ENCODE assay signal across 8 cellular contexts in the genomic region with DNA sequence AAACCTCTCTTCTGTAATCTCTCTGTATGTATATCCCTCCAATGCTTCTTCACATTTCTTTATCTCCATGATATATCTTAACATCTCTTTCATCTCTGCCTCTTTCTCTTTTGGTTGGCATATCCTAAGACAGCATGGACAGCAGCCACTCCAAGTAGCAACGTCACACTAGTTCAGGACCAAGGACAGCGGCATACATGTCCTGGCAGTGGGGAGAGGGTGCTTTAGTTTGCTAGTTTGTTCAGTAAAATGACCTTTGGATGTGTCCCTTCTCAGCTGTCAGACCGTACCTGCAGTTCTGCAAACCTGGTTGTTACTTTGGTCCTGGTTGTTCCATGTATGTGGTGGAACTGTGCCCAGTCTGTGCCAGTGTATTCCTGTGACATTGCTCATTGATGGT.
DNase-seq lines count a peak whose midpoint lies in the region; ATAC-seq and TF ChIP-seq lines count a peak whose summit lies in the region.

No MANE protein-coding gene starts in this region.

- H3K27ac ChIP-seq in AG04450 (ENCODE audit: low read depth, low read length) (no peak overlapping the region), HCT116 (ENCODE audit: low read depth, low read length) (no peak overlapping the region), upper lobe of left lung (no peak overlapping the region)

- TF ChIP-seq POLR2A in HCT116 (IDR thresholded peaks at IDR 0.05; ENCODE audit: borderline replicate concordance, extremely low read depth, insufficient read depth, insufficient read length) (no peak), upper lobe of left lung (IDR thresholded peaks at IDR 0.05) (no peak)

- peaks cover 1% of the 10 kb centered on the region for H3K27me3 Mint-ChIP-seq in WTC11 (ENCODE audit: low read depth)

- no TSS peak for BruUV-seq in HCT116 (replicated peaks; lab: Mats Ljungman, UMichigan)

- H4K20me1 ChIP-seq in HCT116 (ENCODE audit: insufficient read depth): no peaks in the 10 kb centered on the region

- no peak overlapping the region for H3K9ac ChIP-seq in HCT116 (ENCODE audit: low read length)

- H3K79me2 ChIP-seq in HCT116 (ENCODE audit: insufficient read depth, low read length): no peaks in the 10 kb centered on the region

- no peaks in the 10 kb centered on the region for H3K36me3 Mint-ChIP-seq in WTC11

- no peak overlapping the region for H3K4me2 ChIP-seq in HCT116 (ENCODE audit: low read length)

- TF ChIP-seq RAD21 in HCT116 (IDR thresholded peaks at IDR 0.05; ENCODE audit: low read depth): no peak

- CTCF ChIA-PET in AG04450 (lab: Charles Lee): no interaction called here
- CTCF ChIA-PET in HCT116 (lab: Charles Lee): no interaction called here
- CTCF ChIA-PET in WTC11 (lab: Charles Lee): no interaction called here

- H3K27me3 ChIP-seq in AG04450 (ENCODE audit: control insufficient read depth, insufficient read depth, low read length) (peaks cover 5% of the 10 kb centered on the region), HCT116 (ENCODE audit: insufficient read depth, low read length) (peaks cover 64% of the 10 kb centered on the region), upper lobe of left lung (no peaks in the 10 kb centered on the region)

- H2AFZ ChIP-seq in HCT116 (ENCODE audit: low read depth, low read length, poor library complexity, severe bottlenecking): no peak overlapping the region

- POLR2A ChIA-PET in AG04450 (lab: Yijun Ruan, JAX): no interaction called here
- POLR2A ChIA-PET in HCT116 (lab: Charles Lee): no interaction called here
- POLR2A ChIA-PET in WTC11 (lab: Charles Lee): no interaction called here

- WGBS in upper lobe of left lung, 2 donors: 9 to 11% methylated on average over 3 of the region's 3 CpGs

- H3K4me3 Mint-ChIP-seq in WTC11: no peak overlapping the region

- H3K9me3 ChIP-seq in AG04450 (ENCODE audit: control insufficient read depth, insufficient read depth, low read length) (no peaks in the 10 kb centered on the region), HCT116 (ENCODE audit: control insufficient read depth in 1 of 2, insufficient read depth in 1 of 2, low read depth in 1 of 2, low read length in 2 of 2) (no peaks in the 10 kb centered on the region), upper lobe of left lung (no peaks in the 10 kb centered on the region)

- H3K9me3 Mint-ChIP-seq in WTC11: no peaks in the 10 kb centered on the region

- no peaks in the 10 kb centered on the region for H3K36me3 ChIP-seq in HCT116 (ENCODE audit: control insufficient read depth in 1 of 2, insufficient read depth in 2 of 2, low read length in 2 of 2)
- no peaks in the 10 kb centered on the region for H3K36me3 ChIP-seq in upper lobe of left lung

- RAD21 ChIA-PET in HCT116 (lab: Charles Lee; ENCODE audit: low non-redundant PET in 1 of 2, low total read pairs in 2 of 2, uncharacterized antibody in 2 of 2, unreplicated experiment in 2 of 2): no interaction called here

- no peak for TF ChIP-seq EP300 in upper lobe of left lung (IDR thresholded peaks at IDR 0.05)

- H3K4me1 ChIP-seq in HCT116 (ENCODE audit: control insufficient read depth in 1 of 2, insufficient read depth in 2 of 2, low read length in 2 of 2) (no peaks in the 10 kb centered on the region), upper lobe of left lung (no peaks in the 10 kb centered on the region)

- H3K9me2 ChIP-seq in HCT116 (ENCODE audit: insufficient read depth): no peaks in the 10 kb centered on the region

- H3K4me1 Mint-ChIP-seq in WTC11: peaks cover 19% of the 10 kb centered on the region

- DNase-seq in AG04450 (ENCODE audit: low read depth, low spot score): peak; percentile 44
- DNase-seq in HCT116 (ENCODE audit: low read depth, low spot score): peak; percentile 3
- peak; percentile 73 for DNase-seq in WTC11 (ENCODE audit: low spot score)
- peak; percentile 16 for DNase-seq in hepatic stellate cell (ENCODE audit: low spot score)
- peak in 1 of 2 donors; percentile 44 for DNase-seq in upper lobe of left lung
- DNase-seq in cerebellar nuclear complex (lab: John Stamatoyannopoulos, UW): no peak
- no peak for DNase-seq in NCI-H2107 treated with DMSO at 0.1 percent for 48 hours (lab: John Stamatoyannopoulos, UW; ENCODE audit: unreplicated experiment)

- no peak for TF ChIP-seq CTCF in AG04450 (IDR thresholded peaks at IDR 0.05; ENCODE audit: low read depth, low read length)
- TF ChIP-seq CTCF in HCT116 (IDR thresholded peaks at IDR 0.05 in 2 of 3, conservative IDR thresholded peaks at IDR 0.05 in 1 of 3; ENCODE audit: borderline replicate concordance in 1 of 3, insufficient read depth in 1 of 3, low read depth in 2 of 3, low read length in 2 of 3): no peak
- TF ChIP-seq CTCF in WTC11 (IDR thresholded peaks at IDR 0.05): no peak
- no peak for TF ChIP-seq CTCF in upper lobe of left lung (IDR thresholded peaks at IDR 0.05)

- H3K4me3 ChIP-seq in AG04450 (ENCODE audit: low read depth, low read length) (no peak overlapping the region), HCT116 (replicated peaks in 1 of 2; ENCODE audit: low read depth in 1 of 2, low read length in 2 of 2) (no peak overlapping the region), upper lobe of left lung (no peak overlapping the region)

- intact Hi-C loops in HCT116 (cut with micrococcal nuclease): no loop called here

- H3K27ac Mint-ChIP-seq in WTC11: no peak overlapping the region

- ATAC-seq in HCT116 (no peak), WTC11 (peak; percentile 79), upper lobe of left lung (ENCODE audit: low FRiP score in 2 of 2) (peak; percentile 48 to 51), HG03135 (IDR thresholded peaks at IDR 0.05; ENCODE audit: unreplicated experiment) (no peak)

TF ChIP-seq in HCT116, 20 proteins besides CTCF, POLR2A, EP300 and RAD21:
- no peak for TF ChIP-seq ZNF274 (IDR thresholded peaks at IDR 0.05; ENCODE audit: low read depth, low read length)
- TF ChIP-seq, protein P1, sequence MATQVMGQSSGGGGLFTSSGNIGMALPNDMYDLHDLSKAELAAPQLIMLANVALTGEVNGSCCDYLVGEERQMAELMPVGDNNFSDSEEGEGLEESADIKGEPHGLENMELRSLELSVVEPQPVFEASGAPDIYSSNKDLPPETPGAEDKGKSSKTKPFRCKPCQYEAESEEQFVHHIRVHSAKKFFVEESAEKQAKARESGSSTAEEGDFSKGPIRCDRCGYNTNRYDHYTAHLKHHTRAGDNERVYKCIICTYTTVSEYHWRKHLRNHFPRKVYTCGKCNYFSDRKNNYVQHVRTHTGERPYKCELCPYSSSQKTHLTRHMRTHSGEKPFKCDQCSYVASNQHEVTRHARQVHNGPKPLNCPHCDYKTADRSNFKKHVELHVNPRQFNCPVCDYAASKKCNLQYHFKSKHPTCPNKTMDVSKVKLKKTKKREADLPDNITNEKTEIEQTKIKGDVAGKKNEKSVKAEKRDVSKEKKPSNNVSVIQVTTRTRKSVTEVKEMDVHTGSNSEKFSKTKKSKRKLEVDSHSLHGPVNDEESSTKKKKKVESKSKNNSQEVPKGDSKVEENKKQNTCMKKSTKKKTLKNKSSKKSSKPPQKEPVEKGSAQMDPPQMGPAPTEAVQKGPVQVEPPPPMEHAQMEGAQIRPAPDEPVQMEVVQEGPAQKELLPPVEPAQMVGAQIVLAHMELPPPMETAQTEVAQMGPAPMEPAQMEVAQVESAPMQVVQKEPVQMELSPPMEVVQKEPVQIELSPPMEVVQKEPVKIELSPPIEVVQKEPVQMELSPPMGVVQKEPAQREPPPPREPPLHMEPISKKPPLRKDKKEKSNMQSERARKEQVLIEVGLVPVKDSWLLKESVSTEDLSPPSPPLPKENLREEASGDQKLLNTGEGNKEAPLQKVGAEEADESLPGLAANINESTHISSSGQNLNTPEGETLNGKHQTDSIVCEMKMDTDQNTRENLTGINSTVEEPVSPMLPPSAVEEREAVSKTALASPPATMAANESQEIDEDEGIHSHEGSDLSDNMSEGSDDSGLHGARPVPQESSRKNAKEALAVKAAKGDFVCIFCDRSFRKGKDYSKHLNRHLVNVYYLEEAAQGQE (IDR thresholded peaks at IDR 0.05; ENCODE audit: low read depth): peak; percentile 90

TF ChIP-seq in WTC11, 78 proteins besides CTCF, POLR2A, EP300 and RAD21 (continues in another document):
- TF ChIP-seq SP1 (CRISPR knock-in tag; conservative IDR thresholded peaks at IDR 0.05): 0 out of 2 replicates have a peak, but pooled peaks have one; percentile 23
- TF ChIP-seq, protein P2, sequence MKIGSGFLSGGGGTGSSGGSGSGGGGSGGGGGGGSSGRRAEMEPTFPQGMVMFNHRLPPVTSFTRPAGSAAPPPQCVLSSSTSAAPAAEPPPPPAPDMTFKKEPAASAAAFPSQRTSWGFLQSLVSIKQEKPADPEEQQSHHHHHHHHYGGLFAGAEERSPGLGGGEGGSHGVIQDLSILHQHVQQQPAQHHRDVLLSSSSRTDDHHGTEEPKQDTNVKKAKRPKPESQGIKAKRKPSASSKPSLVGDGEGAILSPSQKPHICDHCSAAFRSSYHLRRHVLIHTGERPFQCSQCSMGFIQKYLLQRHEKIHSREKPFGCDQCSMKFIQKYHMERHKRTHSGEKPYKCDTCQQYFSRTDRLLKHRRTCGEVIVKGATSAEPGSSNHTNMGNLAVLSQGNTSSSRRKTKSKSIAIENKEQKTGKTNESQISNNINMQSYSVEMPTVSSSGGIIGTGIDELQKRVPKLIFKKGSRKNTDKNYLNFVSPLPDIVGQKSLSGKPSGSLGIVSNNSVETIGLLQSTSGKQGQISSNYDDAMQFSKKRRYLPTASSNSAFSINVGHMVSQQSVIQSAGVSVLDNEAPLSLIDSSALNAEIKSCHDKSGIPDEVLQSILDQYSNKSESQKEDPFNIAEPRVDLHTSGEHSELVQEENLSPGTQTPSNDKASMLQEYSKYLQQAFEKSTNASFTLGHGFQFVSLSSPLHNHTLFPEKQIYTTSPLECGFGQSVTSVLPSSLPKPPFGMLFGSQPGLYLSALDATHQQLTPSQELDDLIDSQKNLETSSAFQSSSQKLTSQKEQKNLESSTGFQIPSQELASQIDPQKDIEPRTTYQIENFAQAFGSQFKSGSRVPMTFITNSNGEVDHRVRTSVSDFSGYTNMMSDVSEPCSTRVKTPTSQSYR (CRISPR knock-in tag; IDR thresholded peaks at IDR 0.05): 0 out of 2 replicates have a peak, but pooled peaks have one; percentile 67
- no peak for TF ChIP-seq GRHL2 (CRISPR knock-in tag; IDR thresholded peaks at IDR 0.05; ENCODE audit: insufficient replicate concordance, severe bottlenecking)

Comparison
In these comparisons a context has a peak if more than half of its experiments do, and no peak if none do; other contexts are left out.
1. DNase-seq: peak in AG04450 (single experiment), HCT116 (single experiment), WTC11 (single experiment) and hepatic stellate cell (single experiment); none in cerebellar nuclear complex (0 of 2) and NCI-H2107 treated with DMSO at 0.1 percent for 48 hours (single experiment).
2. ATAC-seq: peak in WTC11 (single experiment) and upper lobe of left lung (2 of 2); none in HCT116 (single experiment) and HG03135 (single experiment).